9 cellular contexts compared by ENCODE assay signal in genomic region chr1:185338719-185339622, GRCh38.
DNase-seq lines count a peak whose midpoint lies in the region; ATAC-seq lines count a peak whose summit lies in the region.
"Had no signal": no experiment of that assay in that cellular context is flagged by ENCODE, and none has a peak within 500 bp of the region (broad histone marks: within the 10 kb centered on the region; RNA-seq: fewer than 3 reads in every experiment).

No MANE protein-coding gene starts in this region.

- peak; percentile 32 for DNase-seq in activated effector memory CD4-positive, alpha-beta T cell treated with Interleukin-2 at 50 U/mL for 16 hours
- no peak for DNase-seq in activated effector memory CD4-positive, alpha-beta T cell treated with anti-CD3 and anti-CD28 coated beads, Interleukin-2, amount 50 U/mL, for 16 hours
- DNase-seq in NOMO-1 treated with dmso at 0.1 percent for 144 hours (lab: John Stamatoyannopoulos, UW; ENCODE audit: unreplicated experiment) (peak; percentile 73), germinal center (ENCODE audit: low spot score) (no peak), AG08396 (ENCODE audit: low spot score) (no peak)
- peak; percentile 17 to 39 (median 26) for DNase-seq in effector memory CD8-positive, alpha-beta T cell

- H3K4me3 Mint-ChIP-seq in effector memory CD8-positive, alpha-beta T cell = peak overlapping the region; percentile 54 to 69
- H3K4me3 Mint-ChIP-seq in stimulated activated naive CD8-positive, alpha-beta T cell treated with anti-CD3 and anti-CD28 coated beads, Interleukin-15, Interleukin-2, amounts not matched to agents 100 ng/mL and 50 ng/mL, for 24 hours = peak overlapping the region; percentile 30
- H3K4me3 Mint-ChIP-seq: neural crest cell had no signal

- no peaks in the 10 kb centered on the region for H3K27me3 Mint-ChIP-seq in effector memory CD8-positive, alpha-beta T cell
- H3K27me3 Mint-ChIP-seq in stimulated activated naive CD8-positive, alpha-beta T cell treated with anti-CD3 and anti-CD28 coated beads, Interleukin-15, Interleukin-2, amounts not matched to agents 100 ng/mL and 50 ng/mL, for 24 hours = no peaks in the 10 kb centered on the region

- H3K4me1 Mint-ChIP-seq in effector memory CD8-positive, alpha-beta T cell (ENCODE audit: low read depth in 2 of 2) = peaks cover 25 to 27% of the 10 kb centered on the region in 2 donors
- peaks cover 36% of the 10 kb centered on the region for H3K4me1 Mint-ChIP-seq in stimulated activated naive CD8-positive, alpha-beta T cell treated with anti-CD3 and anti-CD28 coated beads, Interleukin-15, Interleukin-2, amounts not matched to agents 100 ng/mL and 50 ng/mL, for 24 hours (ENCODE audit: low read depth)

- no peaks in the 10 kb centered on the region for H3K9me3 Mint-ChIP-seq in effector memory CD8-positive, alpha-beta T cell
- peaks cover 7% of the 10 kb centered on the region for H3K9me3 Mint-ChIP-seq in stimulated activated naive CD8-positive, alpha-beta T cell treated with anti-CD3 and anti-CD28 coated beads, Interleukin-15, Interleukin-2, amounts not matched to agents 100 ng/mL and 50 ng/mL, for 24 hours

- H3K36me3 Mint-ChIP-seq in effector memory CD8-positive, alpha-beta T cell (ENCODE audit: insufficient read depth) = peaks cover 7% of the 10 kb centered on the region
- no peaks in the 10 kb centered on the region for H3K36me3 Mint-ChIP-seq in stimulated activated naive CD8-positive, alpha-beta T cell treated with anti-CD3 and anti-CD28 coated beads, Interleukin-15, Interleukin-2, amounts not matched to agents 100 ng/mL and 50 ng/mL, for 24 hours (ENCODE audit: low read depth)

- H3K27ac Mint-ChIP-seq in effector memory CD8-positive, alpha-beta T cell = peak overlapping the region; percentile 41 to 88
- H3K27ac Mint-ChIP-seq in stimulated activated naive CD8-positive, alpha-beta T cell treated with anti-CD3 and anti-CD28 coated beads, Interleukin-15, Interleukin-2, amounts not matched to agents 100 ng/mL and 50 ng/mL, for 24 hours = peak overlapping the region; percentile 66

- ATAC-seq in HG02763 (IDR thresholded peaks at IDR 0.05; ENCODE audit: unreplicated experiment) = peak; percentile 95
- ATAC-seq in effector memory CD8-positive, alpha-beta T cell (replicated peaks) = peak; percentile 90

Comparison
In these comparisons a context has a peak if more than half of its experiments do, and no peak if none do; other contexts are left out.
1. DNase-seq: peak in activated effector memory CD4-positive, alpha-beta T cell treated with Interleukin-2 at 50 U/mL for 16 hours (single experiment), NOMO-1 treated with dmso at 0.1 percent for 144 hours (single experiment) and effector memory CD8-positive, alpha-beta T cell (3 of 3); none in activated effector memory CD4-positive, alpha-beta T cell treated with anti-CD3 and anti-CD28 coated beads, Interleukin-2, amount 50 U/mL, for 16 hours (single experiment), germinal center (single experiment) and AG08396 (single experiment).